Comparison of ENCODE assay signal across 8 cellular contexts in genomic region chr15:78298983-78299301, GRCh38.
DNase-seq lines count a peak whose midpoint lies in the region; ATAC-seq and TF ChIP-seq lines count a peak whose summit lies in the region.

No MANE protein-coding gene starts in this region.

- TF ChIP-seq CTCF in epithelial cell of esophagus (IDR thresholded peaks at IDR 0.05; ENCODE audit: insufficient read depth, low read depth, low read length, missing control alignments) (peak; percentile 6), nephron (IDR thresholded peaks at IDR 0.05; ENCODE audit: unreplicated experiment in 3 of 3) (no peak)

- ATAC-seq in GM18498 (IDR thresholded peaks at IDR 0.05; ENCODE audit: unreplicated experiment) (peak; percentile 35), HG02678 (IDR thresholded peaks at IDR 0.05; ENCODE audit: unreplicated experiment) (peak; percentile 15)

- no peaks in the 10 kb centered on the region for H3K9me3 Mint-ChIP-seq in nephron

- peak overlapping the region; percentile 97 for H3K4me3 ChIP-seq in epithelial cell of esophagus (ENCODE audit: low read length)

- peak overlapping the region; percentile 97 to 99 (median 99) for H3K4me3 Mint-ChIP-seq in nephron

- peaks cover 7% of the 10 kb centered on the region for H3K36me3 Mint-ChIP-seq in nephron (ENCODE audit: low read depth)

- DNase-seq in RKO (ENCODE audit: low spot score) = peak; percentile 51
- DNase-seq in epithelial cell of esophagus (ENCODE audit: low read depth) = peak; percentile 51
- no peak for DNase-seq in NCI-H1694 (lab: John Stamatoyannopoulos, UW)
- no peak for DNase-seq in GF-D8 (lab: John Stamatoyannopoulos, UW)
- DNase-seq in NCI-H774 (lab: John Stamatoyannopoulos, UW) = no peak

- peak overlapping the region; percentile 56 to 94 (median 89) for H3K27ac Mint-ChIP-seq in nephron

- H3K27me3 Mint-ChIP-seq in nephron (ENCODE audit: low read depth) = peaks cover 16% of the 10 kb centered on the region

- peaks cover 18% of the 10 kb centered on the region for H3K4me1 Mint-ChIP-seq in nephron

Comparison
In these comparisons a context has a peak if more than half of its experiments do, and no peak if none do; other contexts are left out.
1. DNase-seq: peak in RKO (single experiment) and epithelial cell of esophagus (single experiment); none in NCI-H1694 (single experiment), GF-D8 (single experiment) and NCI-H774 (single experiment).